13 cellular contexts compared by ENCODE assay signal in the genomic region with DNA sequence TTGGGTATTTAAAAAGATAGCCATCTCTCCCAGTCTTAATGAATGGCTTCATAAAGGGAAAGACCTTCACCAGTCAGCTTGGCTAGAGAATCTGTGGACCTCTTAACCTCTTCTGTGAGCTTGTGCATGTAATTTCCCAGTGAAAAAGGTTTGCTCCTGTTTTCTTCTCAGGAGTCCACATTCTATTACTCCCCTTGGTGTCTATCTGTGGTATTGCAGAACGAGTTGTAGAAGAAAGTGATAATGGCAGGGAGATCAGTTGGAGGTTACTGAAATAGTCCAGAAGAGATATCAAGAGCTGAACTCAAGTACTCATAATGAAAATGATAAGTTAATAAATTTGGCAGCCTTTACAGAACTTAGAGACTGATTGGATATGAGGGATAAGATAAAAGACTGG. TPM values are rescaled to one million over a fixed set of nuclear protein-coding genes. Genes with fewer than 3 reads are reported as not detected.
DNase-seq lines count a peak whose midpoint lies in the region; ATAC-seq and TF ChIP-seq lines count a peak whose summit lies in the region.
"Had no signal": no experiment of that assay in that cellular context is flagged by ENCODE, and none has a peak within 500 bp of the region (broad histone marks: within the 10 kb centered on the region; RNA-seq: fewer than 3 reads in every experiment).

No MANE protein-coding gene starts in this region.

- H2AFZ ChIP-seq in GM23338, result no peak overlapping the region

- H3K4me3 ChIP-seq in AG04449 (ENCODE audit: low read depth, low read length), result no peak overlapping the region
- H3K4me3 ChIP-seq in GM23338, result no peak overlapping the region
- no peak overlapping the region for H3K4me3 ChIP-seq in fibroblast of the aortic adventitia (ENCODE audit: low read depth, low read length)
- H3K4me3 ChIP-seq in vagina, result no peak overlapping the region

- H3K4me3 Mint-ChIP-seq in GM23338, result no peak overlapping the region
- H3K4me3 Mint-ChIP-seq: activated CD8-positive, alpha-beta memory T cell treated with anti-CD3 and anti-CD28 coated beads, Interleukin-2, amount 10 ng/mL, durations not matched to agents 7 days and 5 days; natural killer cell; stimulated activated naive CD8-positive, alpha-beta T cell treated with anti-CD3 and anti-CD28 coated beads, Interleukin-15, Interleukin-2, amounts not matched to agents 100 ng/mL and 50 ng/mL, for 24 hours; T-cell had no signal

- H3K9me3 ChIP-seq in vagina, result no peaks in the 10 kb centered on the region

- H3K36me3 ChIP-seq in GM23338 (ENCODE audit: insufficient read depth), result peaks cover 5% of the 10 kb centered on the region; the same call in 1 of the 2 replicates
- H3K36me3 ChIP-seq in vagina, result no peaks in the 10 kb centered on the region

- no peaks in the 10 kb centered on the region for H3K79me2 ChIP-seq in GM23338 (replicated peaks; ENCODE audit: insufficient read depth)

- peaks cover 16% of the 10 kb centered on the region for H3K36me3 Mint-ChIP-seq in GM23338 (ENCODE audit: low read depth)
- H3K36me3 Mint-ChIP-seq: activated CD8-positive, alpha-beta memory T cell treated with anti-CD3 and anti-CD28 coated beads, Interleukin-2, amount 10 ng/mL, durations not matched to agents 7 days and 5 days had no signal

- H3K4me1 ChIP-seq in GM23338 (ENCODE audit: insufficient read depth) (no peaks in the 10 kb centered on the region), vagina (no peaks in the 10 kb centered on the region)

- intact Hi-C loops in vagina (cut with DNase I), result no loop called here

- TF ChIP-seq POLR2A in vagina (IDR thresholded peaks at IDR 0.05), result no peak

- no peaks in the 10 kb centered on the region for H4K20me1 ChIP-seq in GM23338 (replicated peaks; ENCODE audit: insufficient read depth)

- H3K4me2 ChIP-seq in GM23338, result no peak overlapping the region

- ATAC-seq in GM23338, result no peak
- ATAC-seq: activated CD8-positive, alpha-beta memory T cell treated with anti-CD3 and anti-CD28 coated beads, Interleukin-2, amount 10 ng/mL, durations not matched to agents 7 days and 5 days; natural killer cell; T-cell had no signal

- no peaks in the 10 kb centered on the region for H3K4me1 Mint-ChIP-seq in GM23338
- H3K4me1 Mint-ChIP-seq: activated CD8-positive, alpha-beta memory T cell treated with anti-CD3 and anti-CD28 coated beads, Interleukin-2, amount 10 ng/mL, durations not matched to agents 7 days and 5 days; natural killer cell; T-cell had no signal

- peaks cover 86% of the 10 kb centered on the region for H3K9me3 Mint-ChIP-seq in GM23338

- peaks cover 5% of the 10 kb centered on the region; the same call in 1 of the 2 replicates for H3K9me2 ChIP-seq in GM23338 (ENCODE audit: insufficient read depth)

- no peak overlapping the region for H3K27ac Mint-ChIP-seq in GM23338
- H3K27ac Mint-ChIP-seq: activated CD8-positive, alpha-beta memory T cell treated with anti-CD3 and anti-CD28 coated beads, Interleukin-2, amount 10 ng/mL, durations not matched to agents 7 days and 5 days; natural killer cell; stimulated activated naive CD8-positive, alpha-beta T cell treated with anti-CD3 and anti-CD28 coated beads, Interleukin-15, Interleukin-2, amounts not matched to agents 100 ng/mL and 50 ng/mL, for 24 hours; T-cell had no signal

- no peaks in the 10 kb centered on the region for H3K27me3 ChIP-seq in GM23338 (ENCODE audit: insufficient read depth)
- H3K27me3 ChIP-seq in vagina, result no peaks in the 10 kb centered on the region

- H3F3A ChIP-seq in GM23338 (replicated peaks; ENCODE audit: low read depth), result no peaks in the 10 kb centered on the region

- no peak overlapping the region for H3K27ac ChIP-seq in GM23338 (ENCODE audit: low read depth)
- no peak overlapping the region for H3K27ac ChIP-seq in vagina

- CTCF ChIA-PET in AG04449 (lab: Yijun Ruan, JAX), result no interaction called here

- no peak for DNase-seq in AG04449 (ENCODE audit: low read depth, low spot score)
- DNase-seq in GM23338 (ENCODE audit: low spot score), result peak; percentile 35
- DNase-seq in RKO (ENCODE audit: low spot score), result peak; percentile 38
- peak; percentile 15 for DNase-seq in fibroblast of the aortic adventitia (ENCODE audit: low read depth)
- DNase-seq in activated T-cell treated with anti-CD3 and anti-CD28 coated beads for 4 hours, result no peak
- no peak for DNase-seq in NOMO-1 treated with dmso at 0.1 percent for 144 hours (lab: John Stamatoyannopoulos, UW; ENCODE audit: unreplicated experiment)
- no peak for DNase-seq in COR-L47 (lab: John Stamatoyannopoulos, UW)
- no peak for DNase-seq in vagina (ENCODE audit: extremely low spot score in 2 of 2)
- DNase-seq: activated CD8-positive, alpha-beta memory T cell treated with anti-CD3 and anti-CD28 coated beads, Interleukin-2, amount 10 ng/mL, durations not matched to agents 7 days and 5 days; effector CD8-positive, alpha-beta T cell; natural killer cell; T-cell had no signal

- POLR2A ChIA-PET in AG04449 (lab: Yijun Ruan, JAX), result no interaction called here

- H3K27me3 Mint-ChIP-seq in GM23338 (ENCODE audit: insufficient read depth, low read depth, poor library complexity), result no peaks in the 10 kb centered on the region

- peak; percentile 1 for TF ChIP-seq CTCF in AG04449 (IDR thresholded peaks at IDR 0.05; ENCODE audit: insufficient read depth, low read length, missing control alignments)
- peak; percentile 32 to 43 for TF ChIP-seq CTCF in GM23338 (conservative IDR thresholded peaks at IDR 0.05; ENCODE audit: low read depth in 2 of 2)
- peak; percentile 39 for TF ChIP-seq CTCF in fibroblast of the aortic adventitia (IDR thresholded peaks at IDR 0.05; ENCODE audit: insufficient read depth, low read length)
- no peak for TF ChIP-seq CTCF in vagina (IDR thresholded peaks at IDR 0.05)

TF ChIP-seq in GM23338, 12 proteins besides CTCF, POLR2A, EP300 and RAD21 (continues in another document):
- no peak for TF ChIP-seq ZNF114 (CRISPR knock-in tag; IDR thresholded peaks at IDR 0.05)
- TF ChIP-seq EZH2phosphoT487 (IDR thresholded peaks at IDR 0.05; ENCODE audit: unreplicated experiment), result no peak
- no peak for TF ChIP-seq ZNF331 (CRISPR knock-in tag; IDR thresholded peaks at IDR 0.05; ENCODE audit: low read depth)
- no peak for TF ChIP-seq ETS1 (IDR thresholded peaks at IDR 0.05)
- no peak for TF ChIP-seq POLR2AphosphoS5 (IDR thresholded peaks at IDR 0.05; ENCODE audit: low read depth)
- TF ChIP-seq NANOG (IDR thresholded peaks at IDR 0.05; ENCODE audit: borderline replicate concordance), result no peak
- no peak for TF ChIP-seq JUNB (IDR thresholded peaks at IDR 0.05; ENCODE audit: unreplicated experiment)
- TF ChIP-seq CREB1 (CRISPR knock-in tag; IDR thresholded peaks at IDR 0.05; ENCODE audit: low read depth), result no peak
- no peak for TF ChIP-seq EZH2 (IDR thresholded peaks at IDR 0.05; ENCODE audit: low read depth, unreplicated experiment)

RNA-seq across cellular contexts. Expression of gene VAMP7, which starts 16.5 kb away (rescaled TPM):
- 22.7 and 32.5 TPM in 2 replicates for total RNA-seq in GM23338 (2014; rRNA removed; shearing (Covaris generic))
- polyA plus RNA-seq in GM23338 (2016; fragmentation: Nextera tagmentation; extraction: Ambion mirVana), result 11.7 and 14.0 TPM in 2 replicates
- total RNA-seq in fibroblast of the aortic adventitia (ENCODE audit: low replicate concordance) (44.9 and 54.5 TPM in 2 replicates), vagina (22.3 TPM)

Comparison
In these comparisons a context has a peak if more than half of its experiments do, and no peak if none do; other contexts are left out.
1. DNase-seq: peak in GM23338 (single experiment), RKO (single experiment) and fibroblast of the aortic adventitia (single experiment); none in AG04449 (single experiment), activated T-cell treated with anti-CD3 and anti-CD28 coated beads for 4 hours (single experiment), NOMO-1 treated with dmso at 0.1 percent for 144 hours (single experiment), COR-L47 (single experiment) and vagina (0 of 2).
2. CTCF ChIP-seq: peak in AG04449 (single experiment), GM23338 (2 of 2) and fibroblast of the aortic adventitia (single experiment); none in vagina (0 of 3).